In genomic region chr6:8642854-8643253, GRCh38 we compare ENCODE assay signal across 33 cellular contexts.
"Had no signal": no experiment of that assay in that cellular context is flagged by ENCODE, and none has a peak within 500 bp of the region (broad histone marks: within the 10 kb centered on the region; RNA-seq: fewer than 3 reads in every experiment).

No MANE protein-coding gene starts in this region.

- H3K27ac Mint-ChIP-seq: activated B cell treated with CpG ODN at 0.5 μM for 24 hours; activated CD4-positive, alpha-beta memory T cell treated with anti-CD3 and anti-CD28 coated beads for 36 hours; activated CD4-positive, alpha-beta T cell treated with anti-CD3 and anti-CD28 coated beads, Interleukin-2, amount 10 ng/mL, durations not matched to agents 24 days and 14 days; activated CD8-positive, alpha-beta T cell treated with anti-CD3 and anti-CD28 coated beads for 36 hours; activated naive CD4-positive, alpha-beta T cell treated with anti-CD3 and anti-CD28 coated beads, Interleukin-2, amount 10 ng/mL, durations not matched to agents 7 days and 5 days; activated naive CD4-positive, alpha-beta T cell treated with anti-CD3 and anti-CD28 coated beads, Interleukin-2, amount 50 U/mL, for 24 hours; activated naive CD8-positive, alpha-beta T cell; activated naive CD8-positive, alpha-beta T cell treated with anti-CD3 and anti-CD28 coated beads, Interleukin-2, amount 10 ng/mL, durations not matched to agents 7 days and 5 days; activated naive CD8-positive, alpha-beta T cell treated with anti-CD3 and anti-CD28 coated beads, Interleukin-2, amount 50 U/mL, for 24 hours; activated T-helper 2 cell treated with anti-CD3 and anti-CD28 coated beads, Interferon-gamma antibody, Interleukin-2, Interleukin-4, amounts not matched to agents 10 μg/mL and 5 μg/mL and 100 μg/mL, durations not matched to agents 14 hours and 24 hours and 36 hours; brain; T-helper 1 cell treated with Interleukin-12 subunit alpha and Interleukin-12 subunit beta and Interleukin-4 antibody, amounts not matched to agents 30 μg/mL and 1 μg/mL, for 36 hours; T-helper 2 cell treated with Interferon-gamma antibody and Interleukin-4, amounts not matched to agents 5 μg/mL and 100 μg/mL, for 36 hours had no signal

- H3K27ac ChIP-seq: ascending aorta, cardiac muscle cell, VCaP had no signal

- H3K4me1 Mint-ChIP-seq: activated B cell treated with CpG ODN at 0.5 μM for 24 hours; activated CD4-positive, alpha-beta T cell treated with anti-CD3 and anti-CD28 coated beads, Interleukin-2, amount 10 ng/mL, durations not matched to agents 24 days and 14 days; activated naive CD4-positive, alpha-beta T cell treated with anti-CD3 and anti-CD28 coated beads, Interleukin-2, amount 10 ng/mL, durations not matched to agents 7 days and 5 days; activated naive CD4-positive, alpha-beta T cell treated with anti-CD3 and anti-CD28 coated beads, Interleukin-2, amount 50 U/mL, for 24 hours; activated naive CD8-positive, alpha-beta T cell treated with anti-CD3 and anti-CD28 coated beads, Interleukin-2, amount 10 ng/mL, durations not matched to agents 7 days and 5 days; activated naive CD8-positive, alpha-beta T cell treated with anti-CD3 and anti-CD28 coated beads, Interleukin-2, amount 50 U/mL, for 24 hours; brain had no signal

- H3K4me3 Mint-ChIP-seq: activated B cell treated with CpG ODN at 0.5 μM for 24 hours; activated CD4-positive, alpha-beta memory T cell treated with anti-CD3 and anti-CD28 coated beads for 36 hours; activated CD4-positive, alpha-beta T cell treated with anti-CD3 and anti-CD28 coated beads, Interleukin-2, amount 10 ng/mL, durations not matched to agents 24 days and 14 days; activated CD8-positive, alpha-beta T cell treated with anti-CD3 and anti-CD28 coated beads for 36 hours; activated naive CD4-positive, alpha-beta T cell treated with anti-CD3 and anti-CD28 coated beads, Interleukin-2, amount 10 ng/mL, durations not matched to agents 7 days and 5 days; activated naive CD4-positive, alpha-beta T cell treated with anti-CD3 and anti-CD28 coated beads, Interleukin-2, amount 50 U/mL, for 24 hours; activated naive CD8-positive, alpha-beta T cell; activated naive CD8-positive, alpha-beta T cell treated with anti-CD3 and anti-CD28 coated beads, Interleukin-2, amount 10 ng/mL, durations not matched to agents 7 days and 5 days; activated naive CD8-positive, alpha-beta T cell treated with anti-CD3 and anti-CD28 coated beads, Interleukin-2, amount 50 U/mL, for 24 hours; brain; T-helper 1 cell treated with Interleukin-12 subunit alpha and Interleukin-12 subunit beta and Interleukin-4 antibody, amounts not matched to agents 30 μg/mL and 1 μg/mL, for 36 hours; T-helper 2 cell treated with Interferon-gamma antibody and Interleukin-4, amounts not matched to agents 5 μg/mL and 100 μg/mL, for 36 hours had no signal

- ATAC-seq: activated CD8-positive, alpha-beta T cell treated with anti-CD3 and anti-CD28 coated beads for 36 hours; activated naive CD8-positive, alpha-beta T cell treated with anti-CD3 and anti-CD28 coated beads, Interleukin-2, amount 50 U/mL, for 24 hours had no signal

- H3K27me3 Mint-ChIP-seq: activated B cell treated with CpG ODN at 0.5 μM for 24 hours; activated CD4-positive, alpha-beta memory T cell treated with anti-CD3 and anti-CD28 coated beads for 36 hours; activated CD4-positive, alpha-beta T cell treated with anti-CD3 and anti-CD28 coated beads, Interleukin-2, amount 10 ng/mL, durations not matched to agents 24 days and 14 days; activated CD8-positive, alpha-beta T cell treated with anti-CD3 and anti-CD28 coated beads for 36 hours; activated naive CD4-positive, alpha-beta T cell treated with anti-CD3 and anti-CD28 coated beads, Interleukin-2, amount 10 ng/mL, durations not matched to agents 7 days and 5 days; activated naive CD4-positive, alpha-beta T cell treated with anti-CD3 and anti-CD28 coated beads, Interleukin-2, amount 50 U/mL, for 24 hours; activated naive CD8-positive, alpha-beta T cell; activated naive CD8-positive, alpha-beta T cell treated with anti-CD3 and anti-CD28 coated beads, Interleukin-2, amount 10 ng/mL, durations not matched to agents 7 days and 5 days; activated naive CD8-positive, alpha-beta T cell treated with anti-CD3 and anti-CD28 coated beads, Interleukin-2, amount 50 U/mL, for 24 hours; brain had no signal

- H3K4me3 ChIP-seq: ascending aorta, cardiac muscle cell had no signal

- H3K4me1 ChIP-seq: ascending aorta had no signal

- H3K27me3 ChIP-seq: ascending aorta, cardiac muscle cell had no signal

- DNase-seq: activated B cell treated with CpG ODN at 0.5 μM for 24 hours; activated CD4-positive, alpha-beta memory T cell treated with anti-CD3 and anti-CD28 coated beads for 36 hours; activated CD4-positive, alpha-beta T cell treated with anti-CD3 and anti-CD28 coated beads for 4 hours; activated CD4-positive, alpha-beta T cell treated with anti-CD3 and anti-CD28 coated beads, Interleukin-2, amount 10 ng/mL, durations not matched to agents 24 days and 14 days; activated CD4-positive, alpha-beta T cell treated with anti-CD3 and anti-CD28 coated beads, Interleukin-2, amount 50 U/mL, for 1 hour; activated CD4-positive, alpha-beta T cell treated with anti-CD3 and anti-CD28 coated beads, Interleukin-2, amount 50 U/mL, for 4 hours; activated CD4-positive, CD25-positive, alpha-beta regulatory T cell treated with anti-CD3 and anti-CD28 coated beads, Interleukin-2, amount 50 U/mL, for 72 hours; activated CD8-positive, alpha-beta memory T cell treated with anti-CD3 and anti-CD28 coated beads, Interleukin-2, amount 50 U/mL, for 4 hours; activated CD8-positive, alpha-beta T cell treated with anti-CD3 and anti-CD28 coated beads for 36 hours; activated effector memory CD4-positive, alpha-beta T cell treated with Interleukin-2 at 50 U/mL for 16 hours; activated gamma-delta T cell; activated naive CD4-positive, alpha-beta T cell treated with anti-CD3 and anti-CD28 coated beads, Interleukin-2, amount 10 ng/mL, durations not matched to agents 7 days and 5 days; activated naive CD4-positive, alpha-beta T cell treated with Interleukin-2 at 50 U/mL for 16 hours; activated naive CD8-positive, alpha-beta T cell treated with anti-CD3 and anti-CD28 coated beads, Interleukin-2, amount 10 ng/mL, durations not matched to agents 7 days and 5 days; activated naive CD8-positive, alpha-beta T cell treated with anti-CD3 and anti-CD28 coated beads, Interleukin-2, amount 50 U/mL, for 24 hours; activated T-cell treated with anti-CD3 and anti-CD28 coated beads for 4 hours; activated T-cell treated with anti-CD3 and anti-CD28 coated beads, Interleukin-2, amount 50 U/mL, for 1 hour; activated T-cell treated with anti-CD3 and anti-CD28 coated beads, Interleukin-2, amount 50 U/mL, for 48 hours; amygdala; anterior cingulate cortex; central memory CD4-positive, alpha-beta T cell; T-helper 1 cell; T-helper 2 cell; T-helper 9 cell had no signal

- H3K9me3 ChIP-seq: ascending aorta had no signal

- H3K36me3 ChIP-seq: ascending aorta, cardiac muscle cell had no signal

- H3K36me3 Mint-ChIP-seq: activated CD4-positive, alpha-beta memory T cell treated with anti-CD3 and anti-CD28 coated beads for 36 hours; activated naive CD4-positive, alpha-beta T cell treated with anti-CD3 and anti-CD28 coated beads, Interleukin-2, amount 10 ng/mL, durations not matched to agents 7 days and 5 days; activated naive CD4-positive, alpha-beta T cell treated with anti-CD3 and anti-CD28 coated beads, Interleukin-2, amount 50 U/mL, for 24 hours; activated naive CD8-positive, alpha-beta T cell treated with anti-CD3 and anti-CD28 coated beads, Interleukin-2, amount 10 ng/mL, durations not matched to agents 7 days and 5 days; brain had no signal
